Comparison of ENCODE assay signal across 1 cellular context in genomic region chr16:13875614-13876284, GRCh38.
TF ChIP-seq lines count a peak whose summit lies in the region.

No MANE protein-coding gene starts in this region.

TF ChIP-seq in HepG2, 621 proteins besides CTCF, POLR2A, EP300 and RAD21 (continued from another document):
- peak; percentile 42; the same call in 1 of the 2 replicates for TF ChIP-seq ZBTB40 (IDR thresholded peaks at IDR 0.05)
- peak; percentile 96 for TF ChIP-seq ZBTB40 (CRISPR knock-in tag; IDR thresholded peaks at IDR 0.05)
- no peak for TF ChIP-seq EED (CRISPR knock-in tag; IDR thresholded peaks at IDR 0.05)
- TF ChIP-seq GLI4 (CRISPR knock-in tag; IDR thresholded peaks at IDR 0.05; ENCODE audit: borderline replicate concordance), result no peak
- no peak for TF ChIP-seq TRIM24 (CRISPR knock-in tag; IDR thresholded peaks at IDR 0.05)
- TF ChIP-seq ZBTB1 (CRISPR knock-in tag; IDR thresholded peaks at IDR 0.05; ENCODE audit: borderline replicate concordance), result no peak
- TF ChIP-seq THAP8 (CRISPR knock-in tag; IDR thresholded peaks at IDR 0.05; ENCODE audit: borderline replicate concordance), result no peak
- TF ChIP-seq ATF7 (IDR thresholded peaks at IDR 0.05), result peak; percentile 50; the same call in 1 of the 2 replicates
- no peak for TF ChIP-seq ATF7 (CRISPR knock-in tag; IDR thresholded peaks at IDR 0.05)
- TF ChIP-seq BCLAF1 (IDR thresholded peaks at IDR 0.05), result no peak
- no peak for TF ChIP-seq CCAR2 (optimal IDR thresholded peaks at IDR 0.05; ENCODE audit: low read depth, low read length)
